Comparison of ENCODE assay signal across 3 cellular contexts in genomic region chr20:33284937-33285336, GRCh38.
TF ChIP-seq lines count a peak whose summit lies in the region.

No MANE protein-coding gene starts in this region.

TF ChIP-seq in HepG2, 621 proteins besides CTCF, POLR2A, EP300 and RAD21:
- 0 out of 2 replicates have a peak, but pooled peaks have one; percentile 29 for TF ChIP-seq ZNF576 (CRISPR knock-in tag; IDR thresholded peaks at IDR 0.05)
- no peak for TF ChIP-seq ZMYM2 (CRISPR knock-in tag; IDR thresholded peaks at IDR 0.05)
- no peak for TF ChIP-seq MIER3 (CRISPR knock-in tag; IDR thresholded peaks at IDR 0.05; ENCODE audit: borderline replicate concordance)
- TF ChIP-seq MTA1 (CRISPR knock-in tag; IDR thresholded peaks at IDR 0.05; ENCODE audit: borderline replicate concordance): no peak
- no peak for TF ChIP-seq ZNF496 (CRISPR knock-in tag; IDR thresholded peaks at IDR 0.05; ENCODE audit: insufficient replicate concordance)
- no peak for TF ChIP-seq KLF11 (CRISPR knock-in tag; IDR thresholded peaks at IDR 0.05)

TF ChIP-seq in GM23338, 12 proteins besides CTCF, POLR2A, EP300 and RAD21:
- TF ChIP-seq CREB1 (CRISPR knock-in tag; IDR thresholded peaks at IDR 0.05; ENCODE audit: low read depth) (no peak), STAT1 (IDR thresholded peaks at IDR 0.05; ENCODE audit: unreplicated experiment) (no peak), ETS1 (IDR thresholded peaks at IDR 0.05) (no peak), POLR2AphosphoS5 (IDR thresholded peaks at IDR 0.05; ENCODE audit: low read depth) (no peak), ZNF462 (CRISPR knock-in tag; IDR thresholded peaks at IDR 0.05) (no peak), ZNF331 (CRISPR knock-in tag; IDR thresholded peaks at IDR 0.05; ENCODE audit: low read depth) (no peak), REST (IDR thresholded peaks at IDR 0.05; ENCODE audit: unreplicated experiment) (no peak), ZNF114 (CRISPR knock-in tag; IDR thresholded peaks at IDR 0.05) (no peak), EZH2phosphoT487 (IDR thresholded peaks at IDR 0.05; ENCODE audit: unreplicated experiment) (no peak), EZH2 (IDR thresholded peaks at IDR 0.05; ENCODE audit: low read depth, unreplicated experiment) (no peak)
TF ChIP-seq in GM23338: peak in this region for 0.

TF ChIP-seq in HEK293, 187 proteins besides CTCF, POLR2A, EP300 and RAD21:
- peak; percentile 86 for TF ChIP-seq ZFP3 (tag by site-specific recombination; IDR thresholded peaks at IDR 0.05; ENCODE audit: low read depth)
- TF ChIP-seq SP3 (tag by site-specific recombination; IDR thresholded peaks at IDR 0.05): no peak
